17 cellular contexts compared by ENCODE assay signal in the genomic region with DNA sequence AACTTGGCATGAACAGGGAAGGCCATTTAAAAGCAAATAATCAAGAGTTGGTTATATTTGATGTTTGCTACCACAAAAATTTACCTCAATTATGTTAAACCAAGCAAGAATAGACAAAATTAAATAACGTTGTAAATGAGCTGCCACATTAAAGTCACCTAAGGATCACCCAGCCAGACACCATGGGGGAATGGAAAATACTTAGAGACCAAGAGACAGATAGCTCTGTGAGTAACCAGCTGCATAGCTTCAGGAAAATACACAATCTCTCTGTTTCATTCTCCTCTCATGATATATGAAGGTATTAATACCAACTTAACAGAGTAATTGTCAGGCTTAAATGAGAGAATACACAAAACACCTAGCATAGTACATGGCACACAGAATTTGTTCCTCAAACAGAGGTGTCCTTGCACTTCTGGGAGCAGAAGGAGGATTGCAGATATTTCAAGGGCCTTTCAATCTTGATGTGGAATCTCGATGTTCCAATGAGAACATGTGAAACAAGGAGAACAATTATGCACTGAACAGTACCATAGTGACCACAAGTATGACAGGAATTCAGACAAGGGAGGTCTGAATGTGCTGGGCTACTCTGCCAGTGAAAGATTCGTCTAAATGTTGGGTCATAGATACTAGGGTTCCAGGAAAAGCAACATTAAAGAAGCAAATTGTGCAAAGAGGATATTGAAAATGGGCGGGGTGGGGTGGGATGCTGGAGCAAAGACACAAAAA. TPM values are rescaled to one million over a fixed set of nuclear protein-coding genes. Genes with fewer than 3 reads are reported as not detected.
DNase-seq lines count a peak whose midpoint lies in the region; ATAC-seq, FAIRE-seq and TF ChIP-seq lines count a peak whose summit lies in the region.
"Had no signal": no experiment of that assay in that cellular context is flagged by ENCODE, and none has a peak within 500 bp of the region (broad histone marks: within the 10 kb centered on the region; RNA-seq: fewer than 3 reads in every experiment).

No MANE protein-coding gene starts in this region.

- WGBS in HepG2 (ENCODE audit: low lambda C conversion rate) = 5% methylated on average over 4 of the region's 4 CpGs
- 68% methylated on average over 4 of the region's 4 CpGs for WGBS in right lobe of liver (ENCODE audit: insufficient coverage, low coverage, low lambda C conversion rate, missing lambda C conversion rate)

- no peak for TF ChIP-seq EP300 in HepG2 (IDR thresholded peaks at IDR 0.05; ENCODE audit: low read depth in 2 of 2, low read length in 2 of 2)
- TF ChIP-seq EP300 in HepG2 (CRISPR knock-in tag; IDR thresholded peaks at IDR 0.05; ENCODE audit: borderline replicate concordance) = no peak

- in situ Hi-C loops in HepG2 (cut with HindIII; ENCODE audit: extremely low pct_ligation_motif_present, low pct_unique_long_range_greater_than_20kb) = no loop called here

- no TSS peak for BruUV-seq in HepG2 (replicated peaks; lab: Mats Ljungman, UMichigan)

- no peak overlapping the region for H3K4me3 ChIP-seq in HepG2 (replicated peaks in 1 of 3; ENCODE audit: insufficient read depth in 1 of 3, low read depth in 2 of 3, low read length in 3 of 3)
- H3K4me3 ChIP-seq in right lobe of liver = no peak overlapping the region
- H3K4me3 ChIP-seq in astrocyte (ENCODE audit: insufficient read depth, low read depth, low read length) = no peak overlapping the region
- H3K4me3 ChIP-seq: A549, thyroid gland had no signal

- H3K27me3 ChIP-seq in HepG2 (ENCODE audit: control insufficient read depth in 1 of 2, insufficient read depth in 2 of 2, low read length in 2 of 2) (no peaks in the 10 kb centered on the region), right lobe of liver (no peaks in the 10 kb centered on the region), astrocyte (ENCODE audit: insufficient read depth, low read length) (no peaks in the 10 kb centered on the region)
- H3K27me3 ChIP-seq: thyroid gland had no signal

- intact Hi-C loops in HepG2 (cut with micrococcal nuclease; ENCODE audit: unreplicated experiment) = no loop called here
- intact Hi-C loops in right lobe of liver (cut with DNase I) = no loop called here

- no peak overlapping the region for H3K4me2 ChIP-seq in HepG2 (ENCODE audit: low read depth, low read length)
- H3K4me2 ChIP-seq in astrocyte (ENCODE audit: low read length) = peak overlapping the region; percentile 55
- H3K4me2 ChIP-seq: A549 had no signal

- TF ChIP-seq POLR2A in HepG2 (IDR thresholded peaks at IDR 0.05; ENCODE audit: insufficient read depth in 1 of 2, low read depth in 2 of 2, low read length in 2 of 2) (no peak), right lobe of liver (IDR thresholded peaks at IDR 0.05) (no peak)

- H3K27ac ChIP-seq in HepG2 (ENCODE audit: extremely low read length, insufficient read depth, low read length) (no peak overlapping the region), right lobe of liver (no peak overlapping the region), astrocyte (ENCODE audit: low read depth, low read length) (peak overlapping the region; percentile 45)
- H3K27ac ChIP-seq: A549, thyroid gland had no signal

- no peaks in the 10 kb centered on the region for H3K9me3 Mint-ChIP-seq in astrocyte (ENCODE audit: unreplicated experiment)

- TF ChIP-seq RAD21 in HepG2 (CRISPR knock-in tag; IDR thresholded peaks at IDR 0.05) = no peak

- H3K79me2 ChIP-seq in HepG2 (ENCODE audit: insufficient read depth, low read length) (no peaks in the 10 kb centered on the region), astrocyte (ENCODE audit: insufficient read depth, low read length) (no peaks in the 10 kb centered on the region)

- no peaks in the 10 kb centered on the region for H3K27me3 Mint-ChIP-seq in astrocyte (ENCODE audit: low read depth, unreplicated experiment)

- peak overlapping the region; percentile 70 for H3K4me3 Mint-ChIP-seq in astrocyte (ENCODE audit: unreplicated experiment)

- H3K36me3 ChIP-seq in HepG2 (replicated peaks in 1 of 2; ENCODE audit: control insufficient read depth in 1 of 2, insufficient read depth in 2 of 2, low read length in 2 of 2) (no peaks in the 10 kb centered on the region), right lobe of liver (no peaks in the 10 kb centered on the region), astrocyte (ENCODE audit: insufficient read depth, low read length) (no peaks in the 10 kb centered on the region)
- H3K36me3 ChIP-seq: thyroid gland had no signal

- peak overlapping the region; percentile 98 for H3K27ac Mint-ChIP-seq in astrocyte (ENCODE audit: unreplicated experiment)

- H3K4me1 ChIP-seq in HepG2 (ENCODE audit: insufficient read depth, low read length) = no peaks in the 10 kb centered on the region
- H3K4me1 ChIP-seq in right lobe of liver = no peaks in the 10 kb centered on the region
- peaks cover 9% of the 10 kb centered on the region for H3K4me1 ChIP-seq in astrocyte (ENCODE audit: insufficient read depth, low read length)
- H3K4me1 ChIP-seq: A549, thyroid gland had no signal

- POLR2A ChIA-PET in HepG2 (lab: Yijun Ruan, JAX) = no interaction called here

- H3K36me3 Mint-ChIP-seq in astrocyte (ENCODE audit: low read depth, unreplicated experiment) = no peaks in the 10 kb centered on the region

- H3K9me3 ChIP-seq in HepG2 (ENCODE audit: low read length) = no peaks in the 10 kb centered on the region
- H3K9me3 ChIP-seq in right lobe of liver = no peaks in the 10 kb centered on the region
- H3K9me3 ChIP-seq in astrocyte (ENCODE audit: insufficient read depth, low read depth, low read length) = no peaks in the 10 kb centered on the region
- H3K9me3 ChIP-seq: A549, thyroid gland had no signal

- DNase-seq in HepG2 (ENCODE audit: low spot score) = peak; percentile 15
- no peak for DNase-seq in right lobe of liver
- DNase-seq in astrocyte (ENCODE audit: low read depth) = peak; percentile 93
- peak; percentile 90 for DNase-seq in iris pigment epithelial cell (ENCODE audit: low read depth)
- DNase-seq in cortex of kidney (lab: John Stamatoyannopoulos, UW) = no peak
- DNase-seq in HuH-7.5 (ENCODE audit: low spot score) = no peak
- no peak for DNase-seq in activated effector memory CD4-positive, alpha-beta T cell treated with anti-CD3 and anti-CD28 coated beads, Interleukin-2, amount 50 U/mL, for 16 hours
- DNase-seq: activated CD4-positive, CD25-positive, alpha-beta regulatory T cell; activated CD8-positive, alpha-beta memory T cell treated with anti-CD3 and anti-CD28 coated beads, Interleukin-2, amount 50 U/mL, for 4 hours; DMS 273 treated with DMSO at 0.1 percent for 48 hours; left ventricle myocardium superior; NCI-H2029; NK-92 treated with Interleukin-12 subunit alpha and Interleukin-12 subunit beta, amount 100 ng/mL, for 24 hours; SIG-M5; thyroid gland had no signal

- TF ChIP-seq CTCF in HepG2 (CRISPR knock-in tag; IDR thresholded peaks at IDR 0.05) (no peak), right lobe of liver (IDR thresholded peaks at IDR 0.05) (no peak), astrocyte (IDR thresholded peaks at IDR 0.05; ENCODE audit: insufficient read depth, low read depth, low read length) (no peak)

- FAIRE-seq in HepG2 (lab: Jason Lieb, UNC) (no peak), astrocyte (lab: Jason Lieb, UNC) (no peak)
- FAIRE-seq: A549 had no signal

- CTCF ChIA-PET in HepG2 (lab: Yijun Ruan, JAX; ENCODE audit: low intra/inter-chr PET ratio, low total read pairs) = no interaction called here

- H2AFZ ChIP-seq in HepG2 (ENCODE audit: low read length) (no peak overlapping the region), astrocyte (ENCODE audit: low read depth, low read length) (no peak overlapping the region)

- H3K9ac ChIP-seq in HepG2 (ENCODE audit: insufficient read depth, low read depth, low read length) = no peak overlapping the region
- no peak overlapping the region for H3K9ac ChIP-seq in astrocyte (ENCODE audit: low read length)

- H3K4me1 Mint-ChIP-seq in astrocyte (ENCODE audit: low read depth, unreplicated experiment) = peaks cover 25% of the 10 kb centered on the region

- no peaks in the 10 kb centered on the region for H4K20me1 ChIP-seq in HepG2 (ENCODE audit: insufficient read depth, low read length)
- H4K20me1 ChIP-seq in astrocyte (ENCODE audit: insufficient read depth, low read length) = no peaks in the 10 kb centered on the region

- ATAC-seq in HepG2 = no peak
- ATAC-seq in right lobe of liver = no peak
- ATAC-seq in HG03469 (IDR thresholded peaks at IDR 0.05; ENCODE audit: unreplicated experiment) = no peak
- ATAC-seq: A549, left ventricle myocardium superior had no signal

TF ChIP-seq in HepG2, 621 proteins besides CTCF, POLR2A, EP300 and RAD21 (continues in another document):
- TF ChIP-seq ZNF780A (CRISPR knock-in tag; IDR thresholded peaks at IDR 0.05) (no peak), ZNF891 (CRISPR knock-in tag; IDR thresholded peaks at IDR 0.05) (no peak), ZNF788 (CRISPR knock-in tag; IDR thresholded peaks at IDR 0.05; ENCODE audit: borderline replicate concordance) (no peak)

RNA-seq across cellular contexts. Expression of a gene that starts 18.6 kb away (rescaled TPM):
- total RNA-seq in HepG2 (2016; rRNA removed; fragmentation: Illumina TruSeq; extraction: Trizol) (1.9 and 2.1 TPM in 2 replicates), right lobe of liver (under 1 TPM; 0.07 to 0.56 (median 0.31) TPM), astrocyte (15.1 and 19.3 TPM in 2 replicates)
- total RNA-seq in HepG2 (2016; cell fraction: cytosol; rRNA removed; fragmentation: Illumina TruSeq; extraction: Trizol; ENCODE audit: low read depth) = 0.18 and 0.61 TPM in 2 replicates
- 1.6 and 3.4 TPM in 2 replicates for total RNA-seq in HepG2 (2016; cell fraction: insoluble cytoplasmic fraction; rRNA removed; fragmentation: Illumina TruSeq; extraction: Trizol)
- total RNA-seq in HepG2 (2016; cell fraction: membrane; rRNA removed; fragmentation: Illumina TruSeq; extraction: Trizol) = 1.6 and 1.9 TPM in 2 replicates
- 1.6 and 1.8 TPM in 2 replicates for total RNA-seq in HepG2 (2016; cell fraction: nucleus; rRNA removed; fragmentation: Illumina TruSeq; extraction: Trizol)
- 0.04 TPM in 2 replicates for polyA plus RNA-seq in HepG2 (2011; rRNA removed)
- 0.01 and 0.03 TPM in 2 replicates for polyA plus RNA-seq in HepG2 (2011; cell fraction: cytosol; rRNA removed)
- 0.05 TPM in 1 of 2 replicates, not detected in the other for polyA plus RNA-seq in HepG2 (2011; cell fraction: nucleus; rRNA removed)
- 0.20 and 0.34 TPM in 2 replicates for polyA plus RNA-seq in HepG2 (2012)
- polyA plus RNA-seq in HepG2 (2016; cell fraction: cytosol; fragmentation: Illumina TruSeq; extraction: Trizol; ENCODE audit: low read depth) = 0.22 and 0.36 TPM in 2 replicates
- 1.9 and 2.1 TPM in 2 replicates for polyA plus RNA-seq in HepG2 (2016; cell fraction: insoluble cytoplasmic fraction; fragmentation: Illumina TruSeq; extraction: Trizol; ENCODE audit: low read depth)
- 0.56 and 0.71 TPM in 2 replicates for polyA plus RNA-seq in HepG2 (2016; cell fraction: membrane; fragmentation: Illumina TruSeq; extraction: Trizol; ENCODE audit: low read depth)
- 1.00 and 2.7 TPM in 2 replicates for polyA plus RNA-seq in HepG2 (2016; cell fraction: nucleus; fragmentation: Illumina TruSeq; extraction: Trizol; ENCODE audit: insufficient read depth, low read depth)
- not detected in 2 replicates for polyA minus RNA-seq in HepG2 (2011; rRNA and poly(A)+ RNA removed; ENCODE audit: low replicate concordance)
- polyA minus RNA-seq in HepG2 (2011; cell fraction: cytosol; rRNA and poly(A)+ RNA removed) = 0.10 TPM in 1 of 2 replicates, not detected in the other
- polyA minus RNA-seq in HepG2 (2011; cell fraction: nucleus; rRNA and poly(A)+ RNA removed) = 0.13 and 0.25 TPM in 2 replicates

Comparison
In these comparisons a context has a peak if more than half of its experiments do, and no peak if none do; other contexts are left out.
1. DNase-seq: peak in HepG2 (single experiment), astrocyte (single experiment) and iris pigment epithelial cell (single experiment); none in right lobe of liver (0 of 3), cortex of kidney (single experiment), HuH-7.5 (single experiment) and activated effector memory CD4-positive, alpha-beta T cell treated with anti-CD3 and anti-CD28 coated beads, Interleukin-2, amount 50 U/mL, for 16 hours (single experiment).